Comparison of ENCODE assay signal across 1 cellular context in the genomic region with DNA sequence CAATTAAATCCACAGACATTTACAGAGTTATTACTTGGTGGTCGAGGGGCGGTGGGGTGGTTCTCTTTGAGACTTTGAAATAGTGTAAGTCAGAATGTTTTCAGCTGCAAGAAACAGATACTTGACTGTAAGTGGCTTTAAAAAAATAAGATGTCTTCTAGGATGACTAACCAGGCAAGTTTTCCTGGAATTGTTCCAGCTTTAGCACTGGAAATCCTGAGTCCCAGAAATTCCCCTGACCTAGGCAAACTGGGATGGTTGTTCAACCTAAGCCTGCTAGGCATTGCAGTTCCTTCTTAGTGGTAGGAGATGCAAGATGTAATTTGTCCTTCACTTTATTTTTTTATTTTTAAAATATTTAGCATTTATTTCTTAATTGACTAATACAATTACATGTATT.
TF ChIP-seq lines count a peak whose summit lies in the region.

No MANE protein-coding gene starts in this region.

TF ChIP-seq in GM23338, 12 proteins besides CTCF, POLR2A, EP300 and RAD21 (continued from another document):
- TF ChIP-seq, protein P1, sequence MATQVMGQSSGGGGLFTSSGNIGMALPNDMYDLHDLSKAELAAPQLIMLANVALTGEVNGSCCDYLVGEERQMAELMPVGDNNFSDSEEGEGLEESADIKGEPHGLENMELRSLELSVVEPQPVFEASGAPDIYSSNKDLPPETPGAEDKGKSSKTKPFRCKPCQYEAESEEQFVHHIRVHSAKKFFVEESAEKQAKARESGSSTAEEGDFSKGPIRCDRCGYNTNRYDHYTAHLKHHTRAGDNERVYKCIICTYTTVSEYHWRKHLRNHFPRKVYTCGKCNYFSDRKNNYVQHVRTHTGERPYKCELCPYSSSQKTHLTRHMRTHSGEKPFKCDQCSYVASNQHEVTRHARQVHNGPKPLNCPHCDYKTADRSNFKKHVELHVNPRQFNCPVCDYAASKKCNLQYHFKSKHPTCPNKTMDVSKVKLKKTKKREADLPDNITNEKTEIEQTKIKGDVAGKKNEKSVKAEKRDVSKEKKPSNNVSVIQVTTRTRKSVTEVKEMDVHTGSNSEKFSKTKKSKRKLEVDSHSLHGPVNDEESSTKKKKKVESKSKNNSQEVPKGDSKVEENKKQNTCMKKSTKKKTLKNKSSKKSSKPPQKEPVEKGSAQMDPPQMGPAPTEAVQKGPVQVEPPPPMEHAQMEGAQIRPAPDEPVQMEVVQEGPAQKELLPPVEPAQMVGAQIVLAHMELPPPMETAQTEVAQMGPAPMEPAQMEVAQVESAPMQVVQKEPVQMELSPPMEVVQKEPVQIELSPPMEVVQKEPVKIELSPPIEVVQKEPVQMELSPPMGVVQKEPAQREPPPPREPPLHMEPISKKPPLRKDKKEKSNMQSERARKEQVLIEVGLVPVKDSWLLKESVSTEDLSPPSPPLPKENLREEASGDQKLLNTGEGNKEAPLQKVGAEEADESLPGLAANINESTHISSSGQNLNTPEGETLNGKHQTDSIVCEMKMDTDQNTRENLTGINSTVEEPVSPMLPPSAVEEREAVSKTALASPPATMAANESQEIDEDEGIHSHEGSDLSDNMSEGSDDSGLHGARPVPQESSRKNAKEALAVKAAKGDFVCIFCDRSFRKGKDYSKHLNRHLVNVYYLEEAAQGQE (IDR thresholded peaks at IDR 0.05; ENCODE audit: unreplicated experiment) = no peak
- TF ChIP-seq, protein P2, sequence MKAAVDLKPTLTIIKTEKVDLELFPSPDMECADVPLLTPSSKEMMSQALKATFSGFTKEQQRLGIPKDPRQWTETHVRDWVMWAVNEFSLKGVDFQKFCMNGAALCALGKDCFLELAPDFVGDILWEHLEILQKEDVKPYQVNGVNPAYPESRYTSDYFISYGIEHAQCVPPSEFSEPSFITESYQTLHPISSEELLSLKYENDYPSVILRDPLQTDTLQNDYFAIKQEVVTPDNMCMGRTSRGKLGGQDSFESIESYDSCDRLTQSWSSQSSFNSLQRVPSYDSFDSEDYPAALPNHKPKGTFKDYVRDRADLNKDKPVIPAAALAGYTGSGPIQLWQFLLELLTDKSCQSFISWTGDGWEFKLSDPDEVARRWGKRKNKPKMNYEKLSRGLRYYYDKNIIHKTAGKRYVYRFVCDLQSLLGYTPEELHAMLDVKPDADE (IDR thresholded peaks at IDR 0.05) = no peak
